In the genomic region with DNA sequence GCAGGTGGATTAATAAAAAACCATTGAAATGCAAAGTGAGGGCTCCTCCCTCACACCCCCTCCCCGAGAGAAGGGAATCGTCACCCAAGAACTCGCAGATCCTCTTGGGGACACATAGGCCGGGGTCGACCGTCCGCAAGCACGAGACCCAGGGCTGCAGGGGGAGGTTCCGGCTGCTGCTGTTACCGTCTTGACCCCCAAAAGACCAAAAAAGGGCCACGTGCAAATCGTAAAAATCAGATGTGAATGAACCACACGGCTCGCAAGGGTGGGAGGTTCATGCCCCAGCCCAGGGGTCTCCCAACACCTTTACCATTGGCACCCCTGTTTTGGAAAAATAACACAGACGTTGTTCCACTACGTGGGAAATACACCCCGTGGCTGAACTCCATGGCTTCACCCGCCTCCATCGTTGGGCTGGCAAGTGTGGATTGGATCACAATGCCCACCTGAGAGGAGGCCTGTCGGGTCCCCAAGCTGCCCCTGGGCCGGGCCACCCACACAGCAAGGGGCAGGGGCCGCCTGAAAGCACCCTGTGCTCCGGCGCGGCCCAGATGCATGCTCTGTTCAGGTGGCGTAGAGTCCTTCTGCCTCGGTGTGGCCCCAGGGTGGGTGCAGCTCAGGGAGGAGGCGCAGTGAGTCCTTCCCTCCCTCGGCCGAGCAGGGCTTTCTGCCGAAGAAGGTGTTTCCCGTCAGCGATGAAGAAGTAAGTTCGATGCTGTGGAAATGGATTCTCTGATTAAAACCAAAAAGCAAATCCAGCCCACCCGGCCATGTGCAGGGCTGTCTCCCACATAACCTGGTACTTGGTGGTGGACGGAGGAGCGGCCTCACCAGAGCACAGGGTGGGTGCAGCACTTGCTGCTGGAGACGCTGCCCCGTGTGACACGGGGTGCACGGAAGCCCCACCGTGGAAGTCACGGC, we compare ENCODE assay signal across 26 cellular contexts.
DNase-seq lines count a peak whose midpoint lies in the region; ATAC-seq, FAIRE-seq and TF ChIP-seq lines count a peak whose summit lies in the region.
"Had no signal": no experiment of that assay in that cellular context is flagged by ENCODE, and none has a peak within 500 bp of the region (broad histone marks: within the 10 kb centered on the region; RNA-seq: fewer than 3 reads in every experiment).

No MANE protein-coding gene starts in this region.

- H3K27me3 ChIP-seq in H9 (ENCODE audit: insufficient read depth, low read length) (no peaks in the 10 kb centered on the region), RWPE2 (ENCODE audit: insufficient read depth, poor library complexity, severe bottlenecking) (peaks cover 62% of the 10 kb centered on the region), HepG2 (ENCODE audit: control insufficient read depth in 1 of 2, insufficient read depth in 2 of 2, low read length in 2 of 2) (peaks cover 45 to 81% of the 10 kb centered on the region in 2 experiments), trophoblast cell (ENCODE audit: insufficient read depth, low read length) (no peaks in the 10 kb centered on the region)
- H3K27me3 ChIP-seq: foreskin keratinocyte had no signal

- H2BK5ac ChIP-seq in H9 (ENCODE audit: insufficient read length, low read length) (no peak overlapping the region), trophoblast cell (ENCODE audit: low read depth, low read length, poor library complexity) (no peak overlapping the region)

- no peak overlapping the region for H4K12ac ChIP-seq in trophoblast cell (ENCODE audit: low read depth, low read length)

- ATAC-seq in RWPE2 (ENCODE audit: low read depth) (no peak), HepG2 (no peak), HG03139 (IDR thresholded peaks at IDR 0.05; ENCODE audit: unreplicated experiment) (no peak)
- ATAC-seq: foreskin keratinocyte had no signal

- H3K4me1 Mint-ChIP-seq in H9: peaks cover 15 to 19% of the 10 kb centered on the region in 2 experiments
- H3K4me1 Mint-ChIP-seq: activated CD4-positive, alpha-beta memory T cell treated with anti-CD3 and anti-CD28 coated beads, Interleukin-2, amount 10 ng/mL, durations not matched to agents 7 days and 5 days; naive B cell had no signal

- no peak overlapping the region for H2BK15ac ChIP-seq in H9 (ENCODE audit: low read depth, low read length)

- no peak for TF ChIP-seq POLR2A in HepG2 (IDR thresholded peaks at IDR 0.05; ENCODE audit: insufficient read depth in 1 of 2, low read depth in 2 of 2, low read length in 2 of 2)

- H4K20me1 ChIP-seq in H9 (ENCODE audit: control insufficient read depth, insufficient read depth, insufficient read length): no peaks in the 10 kb centered on the region
- H4K20me1 ChIP-seq in HepG2 (ENCODE audit: insufficient read depth, low read length): peaks cover 16% of the 10 kb centered on the region; the same call in 1 of the 2 replicates

- no peak overlapping the region for H2BK20ac ChIP-seq in H9 (ENCODE audit: low read depth, low read length, poor library complexity, severe bottlenecking)

- no peaks in the 10 kb centered on the region for H3K36me3 ChIP-seq in RWPE2 (ENCODE audit: low read depth)
- H3K36me3 ChIP-seq in HepG2 (replicated peaks in 1 of 2; ENCODE audit: control insufficient read depth in 1 of 2, insufficient read depth in 2 of 2, low read length in 2 of 2): no peaks in the 10 kb centered on the region
- H3K36me3 ChIP-seq in trophoblast cell (ENCODE audit: control insufficient read depth in 1 of 2, insufficient read depth in 2 of 2, low read length in 2 of 2): no peaks in the 10 kb centered on the region
- H3K36me3 ChIP-seq: tibial artery had no signal

- DNase-seq in H9 (peak; percentile 26), RWPE2 (ENCODE audit: low spot score) (peak; percentile 82), HepG2 (ENCODE audit: low spot score) (no peak), trophoblast cell (no peak), HCEC 1CT (no peak), D341Med (ENCODE audit: low spot score) (no peak)
- DNase-seq in effector CD8-positive, alpha-beta T cell (lab: John Stamatoyannopoulos, UW): no peak
- DNase-seq: activated CD4-positive, alpha-beta memory T cell treated with anti-CD3 and anti-CD28 coated beads, Interleukin-2, amount 10 ng/mL, durations not matched to agents 7 days and 5 days; activated CD4-positive, CD25-positive, alpha-beta regulatory T cell; activated naive CD4-positive, alpha-beta T cell treated with anti-CD3 and anti-CD28 coated beads for 36 hours; central memory CD4-positive, alpha-beta T cell; foreskin keratinocyte; hippocampal formation; KG1; naive B cell; NCI-H1694 treated with DMSO at 0.1 percent for 48 hours; NCI-H2171 treated with DMSO at 0.1 percent for 48 hours; RPMI8226; stimulated activated CD4-positive, alpha-beta T cell treated with anti-CD3 and anti-CD28 coated beads, Interleukin-4, amount 100 ng/mL, for 1 hour; stimulated activated naive CD4-positive, alpha-beta T cell treated with Interleukin-2 at 50 U/mL for 16 hours had no signal

- H4K91ac ChIP-seq in H9 (ENCODE audit: insufficient read length, low read depth, low read length) (no peak overlapping the region), trophoblast cell (ENCODE audit: low read depth, low read length) (no peak overlapping the region)

- no peak overlapping the region for H4K8ac ChIP-seq in H9 (replicated peaks; ENCODE audit: insufficient read length, low read depth, low read length)
- no peak overlapping the region for H4K8ac ChIP-seq in trophoblast cell (ENCODE audit: low read depth, low read length)

- H3K9ac ChIP-seq in H9 (ENCODE audit: extremely low read depth, insufficient read length, low read length) (no peak overlapping the region), HepG2 (ENCODE audit: insufficient read depth, low read depth, low read length) (no peak overlapping the region), trophoblast cell (ENCODE audit: low read length) (no peak overlapping the region)

- H2AFZ ChIP-seq in H9 (ENCODE audit: low read length): no peak overlapping the region
- no peak overlapping the region for H2AFZ ChIP-seq in HepG2 (ENCODE audit: low read length)
- H2AFZ ChIP-seq in trophoblast cell (ENCODE audit: insufficient read depth, low read length, poor library complexity): no peak overlapping the region

- H3K27ac ChIP-seq in H9 (ENCODE audit: insufficient read length, low read depth, low read length): no peak overlapping the region
- no peak overlapping the region for H3K27ac ChIP-seq in RWPE2 (ENCODE audit: poor library complexity, severe bottlenecking)
- H3K27ac ChIP-seq in HepG2 (ENCODE audit: extremely low read length, insufficient read depth, low read length): no peak overlapping the region
- H3K27ac ChIP-seq in trophoblast cell (ENCODE audit: low read depth, low read length): no peak overlapping the region
- H3K27ac ChIP-seq: foreskin keratinocyte, tibial artery had no signal

- peak overlapping the region in 1 of 2 experiments; percentile 41; a peak in 2 of 5 replicates for H3K4me3 Mint-ChIP-seq in H9
- H3K4me3 Mint-ChIP-seq: activated CD4-positive, alpha-beta memory T cell treated with anti-CD3 and anti-CD28 coated beads, Interleukin-2, amount 10 ng/mL, durations not matched to agents 7 days and 5 days; activated naive CD4-positive, alpha-beta T cell treated with anti-CD3 and anti-CD28 coated beads for 36 hours; CD4-positive, alpha-beta T cell; naive B cell had no signal

- H2BK12ac ChIP-seq in H9 (ENCODE audit: insufficient read length, low read depth, low read length): no peak overlapping the region
- no peak overlapping the region for H2BK12ac ChIP-seq in trophoblast cell (ENCODE audit: low read length)

- TF ChIP-seq CTCF in H9 (conservative IDR thresholded peaks at IDR 0.05) (no peak), RWPE2 (IDR thresholded peaks at IDR 0.05; ENCODE audit: poor library complexity, severe bottlenecking) (no peak), HepG2 (CRISPR knock-in tag; IDR thresholded peaks at IDR 0.05) (no peak)

- WGBS in H9 (ENCODE audit: extremely low coverage, insufficient read length, low lambda C conversion rate): no CpG with 5 or more reads among the region's 43 CpGs
- 24% methylated on average over 43 of the region's 43 CpGs for WGBS in HepG2 (ENCODE audit: low lambda C conversion rate)
- WGBS in trophoblast cell (ENCODE audit: extremely low coverage, insufficient coverage, insufficient read length): no CpG with 5 or more reads among the region's 43 CpGs

- H3K9me3 Mint-ChIP-seq in H9: no peaks in the 10 kb centered on the region
- H3K9me3 Mint-ChIP-seq: activated CD4-positive, alpha-beta memory T cell treated with anti-CD3 and anti-CD28 coated beads, Interleukin-2, amount 10 ng/mL, durations not matched to agents 7 days and 5 days; activated naive CD4-positive, alpha-beta T cell treated with anti-CD3 and anti-CD28 coated beads for 36 hours; CD4-positive, alpha-beta T cell had no signal

- H3K36me3 Mint-ChIP-seq in H9 (ENCODE audit: insufficient read depth in 1 of 3, low read depth in 3 of 3): no peaks in the 10 kb centered on the region

- H3K27ac Mint-ChIP-seq in H9: 0 out of 7 replicates have a peak overlapping the region, but pooled peaks of 1 of the 3 experiments have one; percentile 34
- H3K27ac Mint-ChIP-seq: activated CD4-positive, alpha-beta memory T cell treated with anti-CD3 and anti-CD28 coated beads, Interleukin-2, amount 10 ng/mL, durations not matched to agents 7 days and 5 days; activated naive CD4-positive, alpha-beta T cell treated with anti-CD3 and anti-CD28 coated beads for 36 hours; CD4-positive, alpha-beta T cell had no signal

- BruUV-seq in HepG2 (replicated peaks; lab: Mats Ljungman, UMichigan): no TSS peak

- no peak overlapping the region for H3K4me3 ChIP-seq in RWPE2 (ENCODE audit: severe bottlenecking)
- no peak overlapping the region for H3K4me3 ChIP-seq in HepG2 (replicated peaks in 1 of 3; ENCODE audit: insufficient read depth in 1 of 3, low read depth in 2 of 3, low read length in 3 of 3)
- peak overlapping the region; percentile 53 for H3K4me3 ChIP-seq in trophoblast cell (ENCODE audit: low read depth, low read length)
- H3K4me3 ChIP-seq: tibial artery had no signal

- H3K4ac ChIP-seq in H9 (ENCODE audit: low read depth, low read length) (no peak overlapping the region), trophoblast cell (ENCODE audit: low read depth, low read length) (no peak overlapping the region)

- FAIRE-seq in HepG2 (lab: Jason Lieb, UNC): no peak
- FAIRE-seq: G401.6, H54, keratinocyte had no signal

- H3K14ac ChIP-seq in H9 (ENCODE audit: insufficient read depth, low read length) (peak overlapping the region; percentile 57; the same call in 1 of the 2 replicates), trophoblast cell (ENCODE audit: low read length) (no peak overlapping the region)

- no peak overlapping the region for H3K4me2 ChIP-seq in H9 (ENCODE audit: insufficient read depth, insufficient read length, low read length)
- H3K4me2 ChIP-seq in HepG2 (ENCODE audit: low read depth, low read length): no peak overlapping the region
- H3K4me2 ChIP-seq in trophoblast cell (ENCODE audit: low read length): no peak overlapping the region

- H3K9me3 ChIP-seq in H9 (ENCODE audit: control insufficient read depth, low read depth, low read length) (no peaks in the 10 kb centered on the region), RWPE2 (ENCODE audit: severe bottlenecking) (no peaks in the 10 kb centered on the region), HepG2 (ENCODE audit: low read length) (no peaks in the 10 kb centered on the region), trophoblast cell (ENCODE audit: insufficient read depth, low read depth, low read length) (peaks cover 6% of the 10 kb centered on the region)
- H3K9me3 ChIP-seq: tibial artery had no signal

- peaks cover 18% of the 10 kb centered on the region for H3K27me3 Mint-ChIP-seq in H9 (ENCODE audit: low read depth)
- H3K27me3 Mint-ChIP-seq: activated CD4-positive, alpha-beta memory T cell treated with anti-CD3 and anti-CD28 coated beads, Interleukin-2, amount 10 ng/mL, durations not matched to agents 7 days and 5 days had no signal

- H3K4me1 ChIP-seq in H9 (ENCODE audit: insufficient read depth, low read length) (peaks cover 4% of the 10 kb centered on the region; the same call in 1 of the 2 replicates), RWPE2 (ENCODE audit: insufficient read depth, poor library complexity, severe bottlenecking) (no peaks in the 10 kb centered on the region), HepG2 (ENCODE audit: insufficient read depth, low read length) (no peaks in the 10 kb centered on the region), trophoblast cell (ENCODE audit: control insufficient read depth in 1 of 2, insufficient read depth in 2 of 2, low read length in 2 of 2) (no peaks in the 10 kb centered on the region)
- H3K4me1 ChIP-seq: foreskin keratinocyte, tibial artery had no signal

- no peak overlapping the region for H4K5ac ChIP-seq in H9 (ENCODE audit: insufficient read length, low read depth, low read length)

- H3K23ac ChIP-seq in H9 (ENCODE audit: insufficient read length, low read depth, low read length) (no peak overlapping the region), trophoblast cell (ENCODE audit: low read length) (no peak overlapping the region)

- intact Hi-C loops in HepG2 (cut with micrococcal nuclease; ENCODE audit: unreplicated experiment): no loop called here

- POLR2A ChIA-PET in HepG2 (lab: Yijun Ruan, JAX): no interaction called here

- no peak overlapping the region for H3T11ph ChIP-seq in H9 (ENCODE audit: low read length)

- no peaks in the 10 kb centered on the region for H3K79me2 ChIP-seq in H9 (ENCODE audit: insufficient read depth, low read length)
- no peaks in the 10 kb centered on the region for H3K79me2 ChIP-seq in HepG2 (ENCODE audit: insufficient read depth, low read length)
- H3K79me2 ChIP-seq in trophoblast cell (ENCODE audit: control insufficient read depth, insufficient read depth, low read length, poor library complexity): no peaks in the 10 kb centered on the region

- H3K79me1 ChIP-seq in H9 (ENCODE audit: insufficient read depth, low read depth, low read length, poor library complexity, severe bottlenecking) (no peaks in the 10 kb centered on the region), trophoblast cell (ENCODE audit: low read length) (no peaks in the 10 kb centered on the region)

- CTCF ChIA-PET in HepG2 (lab: Yijun Ruan, JAX; ENCODE audit: low intra/inter-chr PET ratio, low total read pairs): no interaction called here

- in situ Hi-C loops in HepG2 (cut with HindIII; ENCODE audit: extremely low pct_ligation_motif_present, low pct_unique_long_range_greater_than_20kb): no loop called here

- H2BK120ac ChIP-seq in H9 (ENCODE audit: low read depth, low read length, poor library complexity, severe bottlenecking) (no peak overlapping the region), trophoblast cell (ENCODE audit: insufficient read depth, low read length, poor library complexity) (no peak overlapping the region)

- no peak for TF ChIP-seq EP300 in HepG2 (IDR thresholded peaks at IDR 0.05; ENCODE audit: low read depth in 2 of 2, low read length in 2 of 2)
- no peak for TF ChIP-seq EP300 in HepG2 (CRISPR knock-in tag; IDR thresholded peaks at IDR 0.05; ENCODE audit: borderline replicate concordance)

- H3K18ac ChIP-seq in H9 (ENCODE audit: insufficient read length, low read depth, low read length) (no peak overlapping the region), trophoblast cell (ENCODE audit: low read length) (no peak overlapping the region)

- H3K56ac ChIP-seq in H9 (ENCODE audit: insufficient read length, low read depth, low read length): no peak overlapping the region

- no peak for TF ChIP-seq RAD21 in HepG2 (CRISPR knock-in tag; IDR thresholded peaks at IDR 0.05)

- H3K23me2 ChIP-seq in H9 (ENCODE audit: insufficient read length, low read depth, low read length, poor library complexity, severe bottlenecking): no peaks in the 10 kb centered on the region

- H2AK5ac ChIP-seq in H9 (ENCODE audit: insufficient read length, low read length): no peak overlapping the region
- H2AK5ac ChIP-seq in trophoblast cell (ENCODE audit: low read length): no peak overlapping the region

Comparison
In these comparisons a context has a peak if more than half of its experiments do, and no peak if none do; other contexts are left out.
1. DNase-seq: peak in H9 (single experiment) and RWPE2 (single experiment); none in HepG2 (single experiment), trophoblast cell (0 of 2), HCEC 1CT (single experiment), D341Med (single experiment) and effector CD8-positive, alpha-beta T cell (single experiment).